ENCODE assay signal across 25 cellular contexts in the genomic region with DNA sequence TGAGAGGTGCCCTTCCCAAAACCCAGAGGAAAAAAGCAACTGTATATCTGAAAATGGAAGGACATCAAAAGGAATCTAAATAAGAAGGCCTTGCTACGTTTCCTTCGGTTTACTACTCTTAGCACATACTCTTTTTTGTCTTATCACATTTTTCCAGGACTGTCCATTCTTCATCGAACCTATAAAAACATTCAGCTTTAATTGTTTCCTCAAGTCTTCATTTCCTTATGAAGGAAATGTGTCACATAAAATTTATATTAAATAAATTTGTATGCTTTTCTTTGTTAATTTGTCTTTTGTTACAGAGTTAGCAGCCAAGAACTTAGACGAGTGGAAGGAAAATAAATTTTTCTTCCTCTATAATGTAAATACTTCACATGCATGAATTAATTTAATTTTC.
"Had no signal": no experiment of that assay in that cellular context is flagged by ENCODE, and none has a peak within 500 bp of the region (broad histone marks: within the 10 kb centered on the region; RNA-seq: fewer than 3 reads in every experiment).

No MANE protein-coding gene starts in this region.

- H3K27ac ChIP-seq: left ventricle myocardium inferior, neural progenitor cell, neutrophil, parathyroid adenoma, psoas muscle, right atrium auricular region, right lobe of liver, tibial nerve, uterus had no signal

- DNase-seq: islet precursor cell; left ventricle myocardium inferior; mesendoderm; naive B cell; natural killer cell; nephron progenitor cell; occipital lobe; psoas muscle; right lobe of liver; stimulated activated CD4-positive, alpha-beta T cell treated with anti-CD3 and anti-CD28 coated beads, Interleukin-1b, Interleukin-23, amount 100 ng/mL, for 48 hours; stimulated activated CD4-positive, alpha-beta T cell treated with anti-CD3 and anti-CD28 coated beads, Interleukin-2, amount 100 ng/mL, for 48 hours; stimulated activated CD4-positive, alpha-beta T cell treated with anti-CD3 and anti-CD28 coated beads, Interleukin-4, amount 100 ng/mL, for 4 hours; stimulated activated CD8-positive, alpha-beta memory T cell treated with anti-CD3 and anti-CD28 coated beads, Interleukin-4, amount 100 ng/mL, for 48 hours; stimulated activated naive CD4-positive, alpha-beta T cell treated with Interleukin-2 at 50 U/mL for 16 hours; stimulated activated naive CD8-positive, alpha-beta T cell treated with anti-CD3 and anti-CD28 coated beads, Interleukin-15, amount 100 ng/mL, for 72 hours; substantia nigra; uterus had no signal

- H3K9ac ChIP-seq: neural progenitor cell, parathyroid adenoma had no signal

- ATAC-seq: natural killer cell; right lobe of liver; stimulated activated memory B cell treated with anti-CD40 and anti-IgM and Interleukin-4, amounts not matched to agents 10 μg/mL and 1 μg/mL and 100 μg/mL, for 72 hours; stimulated activated naive CD8-positive, alpha-beta T cell treated with anti-CD3 and anti-CD28 coated beads, Interleukin-15, amount 100 ng/mL, for 72 hours had no signal

- H3K79me2 ChIP-seq: parathyroid adenoma had no signal

- H3K4me3 ChIP-seq: left ventricle myocardium inferior, lung, neural progenitor cell, psoas muscle, right atrium auricular region, right lobe of liver, smooth muscle cell, tibial nerve, uterus had no signal

- H3K27me3 ChIP-seq: neural progenitor cell, neutrophil, right atrium auricular region, right lobe of liver, tibial nerve, uterus had no signal

- H2AFZ ChIP-seq: neural progenitor cell, parathyroid adenoma had no signal

- H3K9me3 ChIP-seq: left ventricle myocardium inferior, neutrophil, psoas muscle, right atrium auricular region, right lobe of liver, tibial nerve, uterus had no signal

- H3K4me2 ChIP-seq: neural progenitor cell, smooth muscle cell had no signal

- H3K36me3 ChIP-seq: left ventricle myocardium inferior, neural progenitor cell, neutrophil, right atrium auricular region, right lobe of liver, tibial nerve, uterus had no signal

- H3K4me1 ChIP-seq: left ventricle myocardium inferior, parathyroid adenoma, right atrium auricular region, right lobe of liver had no signal
